17 cellular contexts compared by ENCODE assay signal in genomic region chr3:20739814-20740213, GRCh38.
DNase-seq lines count a peak whose midpoint lies in the region; ATAC-seq, FAIRE-seq and TF ChIP-seq lines count a peak whose summit lies in the region.
"Had no signal": no experiment of that assay in that cellular context is flagged by ENCODE, and none has a peak within 500 bp of the region (broad histone marks: within the 10 kb centered on the region; RNA-seq: fewer than 3 reads in every experiment).

No MANE protein-coding gene starts in this region.

- peak overlapping the region; percentile 78 for H2AFZ ChIP-seq in GM23248

- no peaks in the 10 kb centered on the region for H3K4me1 ChIP-seq in GM23248 (ENCODE audit: insufficient read depth)
- peaks cover 0 to 5% (median 0%) of the 10 kb centered on the region in 3 donors for H3K4me1 ChIP-seq in pancreas
- no peaks in the 10 kb centered on the region for H3K4me1 ChIP-seq in kidney (ENCODE audit: control insufficient read depth in 1 of 2, insufficient read depth in 1 of 2, low read depth in 1 of 2, low read length in 2 of 2)
- H3K4me1 ChIP-seq: breast epithelium had no signal

- H3K27ac ChIP-seq in GM23248: no peak overlapping the region
- H3K27ac ChIP-seq in pancreas: no peak overlapping the region
- no peak overlapping the region for H3K27ac ChIP-seq in kidney (ENCODE audit: low read depth in 2 of 2, low read length in 2 of 2)
- H3K27ac ChIP-seq: breast epithelium had no signal

- intact Hi-C loops in pancreas (cut with DNase I) (no loop called here), kidney (cut with DNase I) (no loop called here)

- DNase-seq in GM23248 (peak; percentile 5), NCI-H69 (lab: John Stamatoyannopoulos, UW) (peak; percentile 60), pancreas (no peak), kidney (no peak), NCI-H2107 (lab: John Stamatoyannopoulos, UW) (no peak)
- DNase-seq: activated CD4-positive, CD25-positive, alpha-beta regulatory T cell treated with anti-CD3 and anti-CD28 coated beads, Interleukin-2, amount 50 U/mL, for 72 hours; activated CD8-positive, alpha-beta memory T cell treated with anti-CD3 and anti-CD28 coated beads, Interleukin-2, amount 50 U/mL, for 4 hours; activated naive CD4-positive, alpha-beta T cell treated with Interleukin-2 at 50 U/mL for 16 hours; effector CD8-positive, alpha-beta T cell; midbrain; NCI-H187; NCI-H524 treated with DMSO at 0.1 percent for 48 hours; nucleus accumbens had no signal

- no peaks in the 10 kb centered on the region for H3F3A ChIP-seq in GM23248 (ENCODE audit: insufficient read depth)

- in situ Hi-C loops in GM23248 (cut with MboI): no loop called here

- H3K79me2 ChIP-seq in GM23248 (ENCODE audit: insufficient read depth): no peaks in the 10 kb centered on the region

- ATAC-seq in pancreas (peak in 3 of 4 donors; percentile 39 to 63 (median 51)), HG02852 (IDR thresholded peaks at IDR 0.05; ENCODE audit: unreplicated experiment) (no peak)

- no peaks in the 10 kb centered on the region for H3K9me2 ChIP-seq in GM23248 (ENCODE audit: insufficient read depth)

- H3K27me3 ChIP-seq in GM23248 (replicated peaks; ENCODE audit: insufficient read depth) (no peaks in the 10 kb centered on the region), pancreas (no peaks in the 10 kb centered on the region)
- H3K27me3 ChIP-seq: breast epithelium had no signal

- no peak overlapping the region for H3K9ac ChIP-seq in GM23248
- H3K9ac ChIP-seq in kidney (ENCODE audit: low read length in 2 of 2): no peak overlapping the region

- H3K4me2 ChIP-seq in GM23248 (ENCODE audit: unreplicated experiment): peak overlapping the region; percentile 59

- no peaks in the 10 kb centered on the region for H4K20me1 ChIP-seq in GM23248 (ENCODE audit: insufficient read depth)

- H3K4me3 ChIP-seq in GM23248 (peak overlapping the region; percentile 22; the same call in 1 of the 2 replicates), pancreas (no peak overlapping the region), kidney (ENCODE audit: low read length in 2 of 2) (no peak overlapping the region)
- H3K4me3 ChIP-seq: breast epithelium had no signal

- H3K9me3 ChIP-seq in GM23248 (ENCODE audit: low read depth) (no peaks in the 10 kb centered on the region), pancreas (no peaks in the 10 kb centered on the region), kidney (ENCODE audit: control insufficient read depth in 1 of 2, low read length in 2 of 2) (no peaks in the 10 kb centered on the region)
- H3K9me3 ChIP-seq: breast epithelium had no signal

- H3K36me3 ChIP-seq in GM23248 (ENCODE audit: low read depth) (no peaks in the 10 kb centered on the region), pancreas (no peaks in the 10 kb centered on the region), kidney (ENCODE audit: control insufficient read depth in 1 of 2, insufficient read depth in 2 of 2, low read length in 2 of 2) (no peaks in the 10 kb centered on the region)
- H3K36me3 ChIP-seq: breast epithelium had no signal

- FAIRE-seq in endometrium (lab: Jason Lieb, UNC): peak; percentile 89
- no peak for FAIRE-seq in pancreas (lab: Jason Lieb, UNC)
- no peak for FAIRE-seq in kidney (lab: Jason Lieb, UNC)
- FAIRE-seq: GM12892 had no signal

- no peak for TF ChIP-seq CTCF in pancreas (IDR thresholded peaks at IDR 0.05)
- no peak for TF ChIP-seq CTCF in kidney (IDR thresholded peaks at IDR 0.05; ENCODE audit: borderline replicate concordance, extremely low read depth, insufficient read depth)

Comparison
In these comparisons a context has a peak if more than half of its experiments do, and no peak if none do; other contexts are left out.
1. DNase-seq: peak in GM23248 (single experiment) and NCI-H69 (single experiment); none in pancreas (0 of 6), kidney (single experiment) and NCI-H2107 (single experiment).